8 cellular contexts compared by ENCODE assay signal in genomic region chr15:84588053-84588874, GRCh38. TPM values are rescaled to one million over a fixed set of nuclear protein-coding genes. Genes with fewer than 3 reads are reported as not detected.
A peak's percentile ranks its signal among the peaks of the same experiment; 100 is the strongest.
DNase-seq lines count a peak whose midpoint lies in the region; ATAC-seq and TF ChIP-seq lines count a peak whose summit lies in the region.

No MANE protein-coding gene starts in this region.

- CTCF ChIA-PET in activated CD4-positive, alpha-beta T cell treated with anti-CD3 and anti-CD28 coated beads for 36 hours (lab: Charles Lee): interaction anchor here (0.5 to 5.5 kb wide), 21 partner anchors 9 to 417 kb away, joined by 3 to 65 read pairs (median 3); partner anchors contain the start of genes PDE8A and ZSCAN2

- intact Hi-C loops in activated CD4-positive, alpha-beta T cell treated with anti-CD3 and anti-CD28 coated beads for 36 hours (cut with DNase I, micrococcal nuclease): loop anchor here (1.0 to 10.0 kb wide), 9 partner anchors 44 to 407 kb away; partner anchors contain the start of genes ALPK3 (in 1 of the 2), NMB (in 1 of the 2) and WDR73 (in 1 of the 2)
- intact Hi-C loops in right lobe of liver (cut with DNase I): no loop called here

- H3K36me3 ChIP-seq in BE2C (no peaks in the 10 kb centered on the region), right lobe of liver (no peaks in the 10 kb centered on the region)

- H3K4me3 Mint-ChIP-seq in activated CD4-positive, alpha-beta T cell treated with anti-CD3 and anti-CD28 coated beads for 36 hours: peak overlapping the region; percentile 35

- H3K4me1 ChIP-seq in BE2C (no peaks in the 10 kb centered on the region), right lobe of liver (peaks cover 0 to 4% (median 1%) of the 10 kb centered on the region in 4 donors)

- no peaks in the 10 kb centered on the region for H3K36me3 Mint-ChIP-seq in activated CD4-positive, alpha-beta T cell treated with anti-CD3 and anti-CD28 coated beads for 36 hours (ENCODE audit: low read depth)

- H3K9me3 ChIP-seq in BE2C (no peaks in the 10 kb centered on the region), right lobe of liver (no peaks in the 10 kb centered on the region)

- no peaks in the 10 kb centered on the region; the same call in 1 of the 2 replicates for H3K27me3 ChIP-seq in BE2C
- H3K27me3 ChIP-seq in right lobe of liver: no peaks in the 10 kb centered on the region

- no peaks in the 10 kb centered on the region for H3K27me3 Mint-ChIP-seq in activated CD4-positive, alpha-beta T cell treated with anti-CD3 and anti-CD28 coated beads for 36 hours

- peak; percentile 66 for TF ChIP-seq CTCF in BE2C (IDR thresholded peaks at IDR 0.05; ENCODE audit: low read depth, low read length)
- TF ChIP-seq CTCF in choroid plexus epithelial cell (conservative IDR thresholded peaks at IDR 0.05; ENCODE audit: low read depth, low read length): peak; percentile 76
- TF ChIP-seq CTCF in right lobe of liver (IDR thresholded peaks at IDR 0.05): peak; percentile 64 to 92 (median 86)

- TF ChIP-seq POLR2A in right lobe of liver (IDR thresholded peaks at IDR 0.05): no peak

- peak overlapping the region; percentile 61 for H3K4me3 ChIP-seq in BE2C (ENCODE audit: low read depth, low read length)
- peak overlapping the region; percentile 47 for H3K4me3 ChIP-seq in choroid plexus epithelial cell (ENCODE audit: low read depth, low read length)
- peak overlapping the region; percentile 20 to 40 (median 28) for H3K4me3 ChIP-seq in right lobe of liver

- POLR2A ChIA-PET in activated CD4-positive, alpha-beta T cell treated with anti-CD3 and anti-CD28 coated beads for 36 hours (lab: Charles Lee): interaction anchor here (0.5 kb wide), 1 partner anchor 436 kb away, joined by 9 read pairs; no protein-coding TSS in a partner anchor

- H3K9me3 Mint-ChIP-seq in activated CD4-positive, alpha-beta T cell treated with anti-CD3 and anti-CD28 coated beads for 36 hours (ENCODE audit: low read depth): no peaks in the 10 kb centered on the region

- no peak overlapping the region for H3K27ac Mint-ChIP-seq in activated CD4-positive, alpha-beta T cell treated with anti-CD3 and anti-CD28 coated beads for 36 hours

- 27% methylated on average over 18 of the region's 26 CpGs for WGBS in right lobe of liver (ENCODE audit: insufficient coverage, low coverage, low lambda C conversion rate, missing lambda C conversion rate)

- DNase-seq in BE2C (peak; percentile 92), NCI-H510A treated with DMSO at 0.1 percent for 48 hours (lab: John Stamatoyannopoulos, UW) (peak; percentile 72), choroid plexus epithelial cell (ENCODE audit: low read depth) (peak; percentile 77), right lobe of liver (peak; percentile 90 to 93 (median 91))
- peak; percentile 93 for DNase-seq in activated CD4-positive, alpha-beta T cell treated with anti-CD3 and anti-CD28 coated beads for 36 hours
- DNase-seq in stimulated activated CD4-positive, alpha-beta T cell treated with anti-CD3 and anti-CD28 coated beads, Interleukin-4, amount 100 ng/mL, for 4 hours: peak; percentile 76 to 80

- H3K4me1 Mint-ChIP-seq in activated CD4-positive, alpha-beta T cell treated with anti-CD3 and anti-CD28 coated beads for 36 hours: peaks cover 2% of the 10 kb centered on the region

- no peak overlapping the region for H3K27ac ChIP-seq in right lobe of liver

- peak; percentile 96 for ATAC-seq in GM19351 (IDR thresholded peaks at IDR 0.05; ENCODE audit: unreplicated experiment)
- ATAC-seq in HG03442 (IDR thresholded peaks at IDR 0.05; ENCODE audit: unreplicated experiment): peak; percentile 99
- peak; percentile 100 for ATAC-seq in activated CD4-positive, alpha-beta T cell treated with anti-CD3 and anti-CD28 coated beads for 36 hours
- ATAC-seq in right lobe of liver: peak; percentile 100

RNA-seq across cellular contexts. Expression of gene ZSCAN2, which starts 12.5 kb away (rescaled TPM):
- polyA plus RNA-seq in BE2C (2012; ENCODE audit: insufficient read depth, insufficient read length, low read depth): 24.2 TPM
- total RNA-seq in activated CD4-positive, alpha-beta T cell treated with anti-CD3 and anti-CD28 coated beads for 36 hours: 1 to 10 TPM; 5.1 to 5.4 TPM
- 1 to 10 TPM; 4.5 to 8.7 (median 6.8) TPM for total RNA-seq in right lobe of liver

Comparison
In these comparisons a context has a peak if more than half of its experiments do, and no peak if none do; other contexts are left out.
1. intact Hi-C loops: an anchor here in activated CD4-positive, alpha-beta T cell treated with anti-CD3 and anti-CD28 coated beads for 36 hours (1.0 to 10.0 kb wide); none called in right lobe of liver.